Comparison of ENCODE assay signal across 11 cellular contexts in the genomic region with DNA sequence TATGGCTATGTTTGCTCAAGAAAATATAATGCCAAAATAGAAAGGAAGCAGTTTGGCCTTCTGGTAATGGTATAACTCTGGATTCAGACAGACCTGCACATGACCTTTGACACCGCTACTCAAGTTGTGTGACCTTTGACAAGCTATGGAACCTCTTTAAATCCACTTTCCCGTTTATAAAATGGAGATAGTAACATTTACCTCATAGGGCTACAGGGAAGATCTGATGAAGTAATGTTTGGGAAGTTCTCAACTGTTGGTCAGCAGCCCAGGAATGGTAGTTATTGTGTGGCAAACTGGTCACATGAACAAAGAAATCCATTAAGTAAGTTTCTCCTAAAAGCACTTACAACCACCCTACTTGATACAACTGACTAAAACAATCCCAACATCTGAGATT.
DNase-seq lines count a peak whose midpoint lies in the region; ATAC-seq, FAIRE-seq and TF ChIP-seq lines count a peak whose summit lies in the region.
"Had no signal": no experiment of that assay in that cellular context is flagged by ENCODE, and none has a peak within 500 bp of the region (broad histone marks: within the 10 kb centered on the region; RNA-seq: fewer than 3 reads in every experiment).

No MANE protein-coding gene starts in this region.

- intact Hi-C loops in dorsolateral prefrontal cortex (cut with DNase I): no loop called here

- no peak for TF ChIP-seq POLR2A in A549 (IDR thresholded peaks at IDR 0.05; ENCODE audit: low read length)

- no peak for TF ChIP-seq RAD21 in A549 (conservative IDR thresholded peaks at IDR 0.05 in 1 of 2, IDR thresholded peaks at IDR 0.05 in 1 of 2)

- no peak overlapping the region for H3K4me3 ChIP-seq in A549
- no peak overlapping the region for H3K4me3 ChIP-seq in RWPE2 (ENCODE audit: severe bottlenecking)
- no peak overlapping the region for H3K4me3 ChIP-seq in foreskin fibroblast (ENCODE audit: low read depth in 1 of 2, low read length in 2 of 2)
- H3K4me3 ChIP-seq in parathyroid adenoma (ENCODE audit: low read depth, low read length): no peak overlapping the region
- H3K4me3 ChIP-seq in dorsolateral prefrontal cortex: no peak overlapping the region
- H3K4me3 ChIP-seq: cardiac muscle cell had no signal

- WGBS in A549 (ENCODE audit: missing lambda C conversion rate): 50% methylated on average over 2 of the region's 2 CpGs

- CTCF ChIA-PET in A549 (lab: Yijun Ruan, JAX): interaction anchor here (0.9 to 3.0 kb wide), 6 partner anchors 10 to 186 kb away, joined by 3 to 13 read pairs (median 6); no protein-coding TSS in a partner anchor

- H3K36me3 ChIP-seq in RWPE2 (ENCODE audit: low read depth) (peaks cover 40% of the 10 kb centered on the region), parathyroid adenoma (ENCODE audit: control insufficient read depth, insufficient read depth, low read length) (no peaks in the 10 kb centered on the region)
- H3K36me3 ChIP-seq: cardiac muscle cell, neutrophil had no signal

- H3K4me1 ChIP-seq in A549: peaks cover 95% of the 10 kb centered on the region
- peaks cover 77% of the 10 kb centered on the region for H3K4me1 ChIP-seq in RWPE2 (ENCODE audit: insufficient read depth, poor library complexity, severe bottlenecking)
- peaks cover 11% of the 10 kb centered on the region for H3K4me1 ChIP-seq in parathyroid adenoma

- H2AFZ ChIP-seq in parathyroid adenoma: no peak overlapping the region

- no peak for DNase-seq in A549 (ENCODE audit: low read depth in 1 of 2, low spot score in 1 of 2)
- DNase-seq in RWPE2 (ENCODE audit: low spot score): no peak
- DNase-seq in foreskin fibroblast: peak; percentile 58 to 72
- no peak for DNase-seq in NCI-H774 (lab: John Stamatoyannopoulos, UW)
- no peak for DNase-seq in LoVo (ENCODE audit: low spot score)
- DNase-seq in dorsolateral prefrontal cortex: no peak
- DNase-seq: NCI-H1048 had no signal

- H3K79me2 ChIP-seq in parathyroid adenoma: no peaks in the 10 kb centered on the region

- H3K27ac ChIP-seq in A549 (peak overlapping the region; percentile 64 to 85), RWPE2 (ENCODE audit: poor library complexity, severe bottlenecking) (peak overlapping the region; percentile 92), parathyroid adenoma (peak overlapping the region; percentile 77), dorsolateral prefrontal cortex (peak overlapping the region in 24 of 59 donors; percentile 5 to 86 (median 59))
- H3K27ac ChIP-seq: cardiac muscle cell, neutrophil had no signal

- FAIRE-seq in A549 (lab: Jason Lieb, UNC): no peak

- ATAC-seq in A549 (no peak), RWPE2 (ENCODE audit: low read depth) (no peak), HG03280 (IDR thresholded peaks at IDR 0.05; ENCODE audit: unreplicated experiment) (no peak)

- TF ChIP-seq EP300 in A549 (IDR thresholded peaks at IDR 0.05): no peak

- POLR2A ChIA-PET in A549 (lab: Yijun Ruan, JAX): interaction anchor here (0.5 kb wide), 1 partner anchor 1250 kb away, joined by 3 read pairs; no protein-coding TSS in a partner anchor

- no peaks in the 10 kb centered on the region for H3K9me3 ChIP-seq in A549
- no peaks in the 10 kb centered on the region for H3K9me3 ChIP-seq in RWPE2 (ENCODE audit: severe bottlenecking)
- no peaks in the 10 kb centered on the region for H3K9me3 ChIP-seq in parathyroid adenoma (ENCODE audit: control insufficient read depth, low read length)
- H3K9me3 ChIP-seq: neutrophil had no signal

- no peak for TF ChIP-seq CTCF in A549 (IDR thresholded peaks at IDR 0.05)
- no peak for TF ChIP-seq CTCF in RWPE2 (IDR thresholded peaks at IDR 0.05; ENCODE audit: poor library complexity, severe bottlenecking)
- no peak for TF ChIP-seq CTCF in foreskin fibroblast (IDR thresholded peaks at IDR 0.05; ENCODE audit: low read depth, low read length)
- TF ChIP-seq CTCF in parathyroid adenoma (IDR thresholded peaks at IDR 0.05): no peak
- no peak for TF ChIP-seq CTCF in dorsolateral prefrontal cortex (IDR thresholded peaks at IDR 0.05 in 54 of 56, conservative IDR thresholded peaks at IDR 0.05 in 2 of 56; ENCODE audit: low read depth in 1 of 56, partially characterized antibody in 56 of 56)

- H3K4me2 ChIP-seq in A549 (peak overlapping the region; percentile 61), parathyroid adenoma (ENCODE audit: low read length) (no peak overlapping the region)

- H3K27me3 ChIP-seq in RWPE2 (ENCODE audit: insufficient read depth, poor library complexity, severe bottlenecking) (no peaks in the 10 kb centered on the region), parathyroid adenoma (ENCODE audit: control insufficient read depth, insufficient read depth, low read length) (no peaks in the 10 kb centered on the region), dorsolateral prefrontal cortex (peaks cover 0 to 5% (median 0%) of the 10 kb centered on the region in 45 donors)
- H3K27me3 ChIP-seq: cardiac muscle cell, neutrophil had no signal

- H3K9ac ChIP-seq in parathyroid adenoma: no peak overlapping the region

TF ChIP-seq in A549, 52 proteins besides CTCF, POLR2A, EP300 and RAD21:
- no peak for TF ChIP-seq ESRRA (IDR thresholded peaks at IDR 0.05; ENCODE audit: borderline replicate concordance, low read length)

Comparison
In these comparisons a context has a peak if more than half of its experiments do, and no peak if none do; other contexts are left out.
1. DNase-seq: peak in foreskin fibroblast (2 of 2); none in A549 (0 of 2), RWPE2 (single experiment), NCI-H774 (single experiment), LoVo (single experiment) and dorsolateral prefrontal cortex (0 of 10).